Comparison of ENCODE assay signal across 9 cellular contexts in genomic region chr16:154223-155030, GRCh38. TPM values are rescaled to one million over a fixed set of nuclear protein-coding genes. Genes with fewer than 3 reads are reported as not detected.
DNase-seq lines count a peak whose midpoint lies in the region; ATAC-seq, FAIRE-seq and TF ChIP-seq lines count a peak whose summit lies in the region.
"Had no signal": no experiment of that assay in that cellular context is flagged by ENCODE, and none has a peak within 500 bp of the region (broad histone marks: within the 10 kb centered on the region; RNA-seq: fewer than 3 reads in every experiment).

No MANE protein-coding gene starts in this region.

- 4% methylated on average over 28 of the region's 57 CpGs for WGBS in hepatocyte (ENCODE audit: low lambda C conversion rate, missing lambda C conversion rate)

- no TSS peak for BruUV-seq in A673 (replicated peaks; lab: Mats Ljungman, UMichigan)

- H3K9me3 ChIP-seq in A673 (ENCODE audit: low read depth, low read length, poor library complexity, severe bottlenecking) (no peaks in the 10 kb centered on the region), hepatocyte (ENCODE audit: low read depth) (no peaks in the 10 kb centered on the region), skeletal muscle tissue (ENCODE audit: control insufficient read depth in 3 of 3, low read length in 3 of 3) (no peaks in the 10 kb centered on the region), kidney (ENCODE audit: control insufficient read depth in 1 of 2, low read length in 2 of 2) (no peaks in the 10 kb centered on the region)

- no peaks in the 10 kb centered on the region for H3K9me3 Mint-ChIP-seq in activated naive CD4-positive, alpha-beta T cell treated with anti-CD3 and anti-CD28 coated beads, Interleukin-2, amount 50 U/mL, for 72 hours

- peak overlapping the region; percentile 29 for H2AFZ ChIP-seq in hepatocyte

- intact Hi-C loops in A673 (cut with micrococcal nuclease; ENCODE audit: unreplicated experiment): no loop called here
- intact Hi-C loops in kidney (cut with DNase I): no loop called here

- no peaks in the 10 kb centered on the region for H3K9me2 ChIP-seq in hepatocyte (replicated peaks; ENCODE audit: insufficient read depth)

- POLR2A ChIA-PET in A673 (lab: Charles Lee; ENCODE audit: low non-redundant PET): no interaction called here

- H3K4me2 ChIP-seq in hepatocyte: peak overlapping the region; percentile 96

- no peaks in the 10 kb centered on the region for H4K20me1 ChIP-seq in hepatocyte (ENCODE audit: insufficient read depth, poor library complexity, severe bottlenecking)

- CTCF ChIA-PET in A673 (lab: Charles Lee): no interaction called here

- peak; percentile 53 to 77 for ATAC-seq in activated naive CD4-positive, alpha-beta T cell treated with anti-CD3 and anti-CD28 coated beads, Interleukin-2, amount 50 U/mL, for 72 hours
- ATAC-seq in HG02981 (IDR thresholded peaks at IDR 0.05; ENCODE audit: unreplicated experiment): no peak

- H3K4me1 ChIP-seq in A673 (ENCODE audit: insufficient read depth, low read length, poor library complexity, severe bottlenecking) (no peaks in the 10 kb centered on the region), hepatocyte (ENCODE audit: insufficient read depth) (peaks cover 7% of the 10 kb centered on the region), skeletal muscle tissue (ENCODE audit: control insufficient read depth in 3 of 3, insufficient read depth in 3 of 3, low read length in 3 of 3) (peaks cover 4 to 10% (median 8%) of the 10 kb centered on the region in 3 donors), kidney (ENCODE audit: control insufficient read depth in 1 of 2, insufficient read depth in 1 of 2, low read depth in 1 of 2, low read length in 2 of 2) (peaks cover 0 to 4% of the 10 kb centered on the region in 2 donors)

- H3K4me3 ChIP-seq in A673 (ENCODE audit: low read depth, low read length, poor library complexity, severe bottlenecking) (peak overlapping the region; percentile 57), hepatocyte (peak overlapping the region; percentile 21), skeletal muscle tissue (ENCODE audit: low read length in 3 of 3) (peak overlapping the region in 2 of 3 donors; percentile 51 to 67), kidney (ENCODE audit: low read length in 2 of 2) (peak overlapping the region in 1 of 2 donors; percentile 21)

- FAIRE-seq in kidney (lab: Jason Lieb, UNC): no peak
- FAIRE-seq: endometrium had no signal

- no peak overlapping the region for H3K27ac Mint-ChIP-seq in activated naive CD4-positive, alpha-beta T cell treated with anti-CD3 and anti-CD28 coated beads, Interleukin-2, amount 50 U/mL, for 72 hours

- H3K27me3 ChIP-seq in A673 (replicated peaks; ENCODE audit: insufficient read depth, low read depth, low read length, poor library complexity): no peaks in the 10 kb centered on the region
- H3K27me3 ChIP-seq in hepatocyte: peaks cover 36% of the 10 kb centered on the region
- peaks cover 12 to 29% (median 23%) of the 10 kb centered on the region in 3 donors for H3K27me3 ChIP-seq in skeletal muscle tissue (ENCODE audit: control insufficient read depth in 3 of 3, insufficient read depth in 3 of 3, low read length in 3 of 3)

- H3K36me3 ChIP-seq in A673 (ENCODE audit: insufficient read depth, low read length, poor library complexity, severe bottlenecking) (no peaks in the 10 kb centered on the region), hepatocyte (replicated peaks; ENCODE audit: insufficient read depth, low read depth) (no peaks in the 10 kb centered on the region), skeletal muscle tissue (ENCODE audit: control insufficient read depth in 3 of 3, insufficient read depth in 3 of 3, low read length in 3 of 3) (no peaks in the 10 kb centered on the region), kidney (ENCODE audit: control insufficient read depth in 1 of 2, insufficient read depth in 2 of 2, low read length in 2 of 2) (no peaks in the 10 kb centered on the region)

- H3K36me3 Mint-ChIP-seq in activated naive CD4-positive, alpha-beta T cell treated with anti-CD3 and anti-CD28 coated beads, Interleukin-2, amount 50 U/mL, for 72 hours: no peaks in the 10 kb centered on the region

- DNase-seq in A673 (ENCODE audit: low spot score) (peak; percentile 63), GM20000 (ENCODE audit: low spot score) (peak; percentile 79), hepatocyte (ENCODE audit: low spot score) (no peak), kidney (no peak), SW480 (ENCODE audit: low spot score) (no peak)
- DNase-seq in activated naive CD4-positive, alpha-beta T cell treated with anti-CD3 and anti-CD28 coated beads, Interleukin-2, amount 50 U/mL, for 72 hours (ENCODE audit: low spot score in 2 of 2): no peak

- H3K9ac ChIP-seq in skeletal muscle tissue (ENCODE audit: low read depth in 1 of 3, low read length in 3 of 3) (peak overlapping the region in 1 of 3 donors; percentile 74), kidney (ENCODE audit: low read length in 2 of 2) (no peak overlapping the region)

- H3K79me2 ChIP-seq in hepatocyte: no peaks in the 10 kb centered on the region

- H3K27ac ChIP-seq in A673 (ENCODE audit: low read depth, low read length, poor library complexity, severe bottlenecking): no peak overlapping the region
- no peak overlapping the region for H3K27ac ChIP-seq in hepatocyte
- H3K27ac ChIP-seq in skeletal muscle tissue (ENCODE audit: low read depth, low read length): no peak overlapping the region
- H3K27ac ChIP-seq in kidney (ENCODE audit: low read depth in 2 of 2, low read length in 2 of 2): no peak overlapping the region

- no peak for TF ChIP-seq CTCF in A673 (conservative IDR thresholded peaks at IDR 0.05; ENCODE audit: low read depth, low read length)
- TF ChIP-seq CTCF in GM20000 (IDR thresholded peaks at IDR 0.05; ENCODE audit: extremely low read depth, missing control alignments): no peak
- no peak for TF ChIP-seq CTCF in hepatocyte (IDR thresholded peaks at IDR 0.05; ENCODE audit: poor library complexity)
- no peak for TF ChIP-seq CTCF in kidney (IDR thresholded peaks at IDR 0.05; ENCODE audit: borderline replicate concordance, extremely low read depth, insufficient read depth)

RNA-seq across cellular contexts. Expression of gene HBZ, which starts 2.0 kb away (rescaled TPM):
- not detected in 2 replicates for total RNA-seq in A673 (2021)
- not detected for total RNA-seq in activated naive CD4-positive, alpha-beta T cell treated with anti-CD3 and anti-CD28 coated beads, Interleukin-2, amount 50 U/mL, for 72 hours
- total RNA-seq in hepatocyte: not detected in 2 replicates
- 0.28 TPM in 1 of 2 replicates, not detected in the other for polyA plus RNA-seq in hepatocyte
- total RNA-seq in skeletal muscle tissue: 1.0 TPM
- not detected for total RNA-seq in kidney
- polyA plus RNA-seq in kidney (ENCODE audit: insufficient read depth, low read depth, low replicate concordance): not detected

RNA-seq across cellular contexts. Expression of gene HBM, which starts 11.4 kb away (rescaled TPM):
- not detected in 2 replicates for total RNA-seq in A673 (2021)
- total RNA-seq in activated naive CD4-positive, alpha-beta T cell treated with anti-CD3 and anti-CD28 coated beads, Interleukin-2, amount 50 U/mL, for 72 hours: not detected
- total RNA-seq in hepatocyte: not detected in 2 replicates
- polyA plus RNA-seq in hepatocyte: not detected in 2 replicates
- total RNA-seq in skeletal muscle tissue: 151 TPM
- not detected for total RNA-seq in kidney
- polyA plus RNA-seq in kidney (ENCODE audit: insufficient read depth, low read depth, low replicate concordance): not detected

RNA-seq across cellular contexts. Expression of gene NPRL3, which starts 16.0 kb away (rescaled TPM):
- 61.6 and 62.6 TPM in 2 replicates for total RNA-seq in A673 (2021)
- total RNA-seq in activated naive CD4-positive, alpha-beta T cell treated with anti-CD3 and anti-CD28 coated beads, Interleukin-2, amount 50 U/mL, for 72 hours: 10 to 100 TPM; 27.4 to 51.3 TPM
- total RNA-seq in hepatocyte: 5.5 and 10.2 TPM in 2 replicates
- polyA plus RNA-seq in hepatocyte: 28.8 and 31.2 TPM in 2 replicates
- total RNA-seq in skeletal muscle tissue: 12.5 TPM
- total RNA-seq in kidney: 37.8 TPM
- 21.3 TPM for polyA plus RNA-seq in kidney (ENCODE audit: insufficient read depth, low read depth, low replicate concordance)

RNA-seq across cellular contexts. Expression of gene HBA2, which starts 18.2 kb away (rescaled TPM):
- total RNA-seq in A673 (2021) (1.9 and 6.1 TPM in 2 replicates), hepatocyte (not detected in 2 replicates), skeletal muscle tissue (5,761 TPM), kidney (33.9 TPM)
- total RNA-seq in activated naive CD4-positive, alpha-beta T cell treated with anti-CD3 and anti-CD28 coated beads, Interleukin-2, amount 50 U/mL, for 72 hours: not detected
- polyA plus RNA-seq in hepatocyte (not detected in 2 replicates), kidney (ENCODE audit: insufficient read depth, low read depth, low replicate concordance) (11.1 TPM)

RNA-seq across cellular contexts. Expression of gene HBA1, which starts 22.1 kb away (rescaled TPM):
- total RNA-seq in A673 (2021): 5.9 and 9.5 TPM in 2 replicates
- not detected for total RNA-seq in activated naive CD4-positive, alpha-beta T cell treated with anti-CD3 and anti-CD28 coated beads, Interleukin-2, amount 50 U/mL, for 72 hours
- total RNA-seq in hepatocyte: not detected in 2 replicates
- 1.9 TPM in 1 of 2 replicates, not detected in the other for polyA plus RNA-seq in hepatocyte
- total RNA-seq in skeletal muscle tissue: 2,922 TPM
- 41.1 TPM for total RNA-seq in kidney
- 2.6 TPM for polyA plus RNA-seq in kidney (ENCODE audit: insufficient read depth, low read depth, low replicate concordance)

Comparison
In these comparisons a context has a peak if more than half of its experiments do, and no peak if none do; other contexts are left out.
1. DNase-seq: peak in A673 (single experiment) and GM20000 (single experiment); none in activated naive CD4-positive, alpha-beta T cell treated with anti-CD3 and anti-CD28 coated beads, Interleukin-2, amount 50 U/mL, for 72 hours (0 of 2), hepatocyte (single experiment), kidney (single experiment) and SW480 (single experiment).